Comparison of ENCODE assay signal across 8 cellular contexts in genomic region chr15:57541805-57542504, GRCh38. TPM values are rescaled to one million over a fixed set of nuclear protein-coding genes. Genes with fewer than 3 reads are reported as not detected.
A peak's percentile ranks its signal among the peaks of the same experiment; 100 is the strongest.
DNase-seq lines count a peak whose midpoint lies in the region; ATAC-seq, FAIRE-seq and TF ChIP-seq lines count a peak whose summit lies in the region.

No MANE protein-coding gene starts in this region.

- in situ Hi-C loops in GM13977 (cut with MboI; ENCODE audit: low pct_unique_long_range_greater_than_20kb, low sequenced_read_pairs, unreplicated experiment) = loop anchor here (25.0 kb wide), 2 partner anchors 405 to 1055 kb away; no protein-coding TSS in a partner anchor

- H3K36me3 Mint-ChIP-seq in astrocyte (ENCODE audit: low read depth, unreplicated experiment) = peaks cover 15% of the 10 kb centered on the region

- peak; percentile 9 for FAIRE-seq in astrocyte (lab: Jason Lieb, UNC)

- no peak overlapping the region for H3K27ac ChIP-seq in astrocyte (ENCODE audit: low read depth, low read length)

- no peaks in the 10 kb centered on the region for H3K79me2 ChIP-seq in astrocyte (ENCODE audit: insufficient read depth, low read length)

- peaks cover 11% of the 10 kb centered on the region for H3K9me3 Mint-ChIP-seq in astrocyte (ENCODE audit: unreplicated experiment)

- H3K27ac Mint-ChIP-seq in astrocyte (ENCODE audit: unreplicated experiment) = no peak overlapping the region

- no peak overlapping the region for H3K4me3 ChIP-seq in astrocyte (ENCODE audit: insufficient read depth, low read depth, low read length)

- peaks cover 12% of the 10 kb centered on the region for H3K4me1 Mint-ChIP-seq in astrocyte (ENCODE audit: low read depth, unreplicated experiment)

- H3K4me2 ChIP-seq in astrocyte (ENCODE audit: low read length) = no peak overlapping the region

- DNase-seq in Ammon's horn (ENCODE audit: low spot score) (peak; percentile 80), GM13977 (ENCODE audit: low spot score) (peak; percentile 59), NCI-H460 (ENCODE audit: extremely low read depth, low read depth) (peak; percentile 58), astrocyte (ENCODE audit: low read depth) (peak; percentile 37), hypothalamus (lab: John Stamatoyannopoulos, UW) (peak in 33 of 51 donors; percentile 1 to 68 (median 37)), T-helper 9 cell (no peak)
- peak; percentile 18 for DNase-seq in stimulated activated CD4-positive, alpha-beta T cell treated with anti-CD3 and anti-CD28 coated beads, Interleukin-12 subunit alpha, Interleukin-12 subunit beta, amount 100 ng/mL, for 4 hours

- no peak overlapping the region for H3K9ac ChIP-seq in astrocyte (ENCODE audit: low read length)

- no peaks in the 10 kb centered on the region for H3K27me3 ChIP-seq in astrocyte (ENCODE audit: insufficient read depth, low read length)

- no peaks in the 10 kb centered on the region for H3K36me3 ChIP-seq in astrocyte (ENCODE audit: insufficient read depth, low read length)

- H2AFZ ChIP-seq in astrocyte (ENCODE audit: low read depth, low read length) = no peak overlapping the region

- ATAC-seq in GM18505 (IDR thresholded peaks at IDR 0.05; ENCODE audit: unreplicated experiment) = no peak

- H3K4me1 ChIP-seq in astrocyte (ENCODE audit: insufficient read depth, low read length) = no peaks in the 10 kb centered on the region

- TF ChIP-seq POLR2A in GM18505 (IDR thresholded peaks at IDR 0.05; ENCODE audit: borderline replicate concordance, extremely low read depth, insufficient read depth, insufficient read length) = no peak

- H3K9me3 ChIP-seq in astrocyte (ENCODE audit: insufficient read depth, low read depth, low read length) = no peaks in the 10 kb centered on the region

- no peak overlapping the region for H3K4me3 Mint-ChIP-seq in astrocyte (ENCODE audit: unreplicated experiment)

- H4K20me1 ChIP-seq in astrocyte (ENCODE audit: insufficient read depth, low read length) = no peaks in the 10 kb centered on the region

- TF ChIP-seq CTCF in GM13977 (IDR thresholded peaks at IDR 0.05; ENCODE audit: extremely low read depth, insufficient read depth, missing control alignments) (peak; percentile 82), astrocyte (IDR thresholded peaks at IDR 0.05; ENCODE audit: insufficient read depth, low read depth, low read length) (peak; percentile 93)

- peaks cover 3% of the 10 kb centered on the region for H3K27me3 Mint-ChIP-seq in astrocyte (ENCODE audit: low read depth, unreplicated experiment)

RNA-seq across cellular contexts. Expression of gene MYZAP, which starts 49.7 kb away (rescaled TPM):
- total RNA-seq in NCI-H460 (2014; rRNA removed; shearing (Covaris generic)) = not detected in 2 replicates
- polyA plus RNA-seq in NCI-H460 (2014; cell fraction: nucleus; rRNA removed) = not detected in 2 replicates
- total RNA-seq in astrocyte = 0.41 TPM in 1 of 2 replicates, not detected in the other
